8 cellular contexts compared by ENCODE assay signal in genomic region chr1:28259252-28259934, GRCh38. TPM values are rescaled to one million over a fixed set of nuclear protein-coding genes. Genes with fewer than 3 reads are reported as not detected.
DNase-seq lines count a peak whose midpoint lies in the region; ATAC-seq and TF ChIP-seq lines count a peak whose summit lies in the region.

TSS of gene SESN2 (plus strand) at chr1:28259518. CDS start at chr1:28259848, 330 bp downstream.

- H3K27ac ChIP-seq in colonic mucosa (peak within 1 kb of the TSS; percentile 77), layer of hippocampus (ENCODE audit: low read depth, low read length) (peak within 1 kb of the TSS; percentile 81)

- no peaks in the 10 kb centered on the region for H3K27me3 Mint-ChIP-seq in activated CD4-positive, alpha-beta T cell treated with anti-CD3 and anti-CD28 coated beads, Interleukin-2, amount 10 ng/mL, durations not matched to agents 24 days and 14 days

- intact Hi-C loops in activated CD4-positive, alpha-beta T cell treated with anti-CD3 and anti-CD28 coated beads, Interleukin-2, amount 10 ng/mL, durations not matched to agents 24 days and 14 days (cut with micrococcal nuclease), result loop anchor here (1.0 to 2.0 kb wide), 3 partner anchors 11 to 69 kb away; partner anchors contain the start of gene MED18
- intact Hi-C loops in colonic mucosa (cut with DNase I), result no loop called here

- no peak for TF ChIP-seq CTCF in BE2C (IDR thresholded peaks at IDR 0.05; ENCODE audit: low read depth, low read length)
- TF ChIP-seq CTCF in colonic mucosa (IDR thresholded peaks at IDR 0.05), result no peak

- H3K4me1 Mint-ChIP-seq in activated CD4-positive, alpha-beta T cell treated with anti-CD3 and anti-CD28 coated beads, Interleukin-2, amount 10 ng/mL, durations not matched to agents 24 days and 14 days, result peaks cover 34% of the 10 kb centered on the region

- peak; percentile 93 for ATAC-seq in HG03460 (IDR thresholded peaks at IDR 0.05; ENCODE audit: unreplicated experiment)

- H3K27ac Mint-ChIP-seq in activated CD4-positive, alpha-beta T cell treated with anti-CD3 and anti-CD28 coated beads, Interleukin-2, amount 10 ng/mL, durations not matched to agents 24 days and 14 days, result peak within 1 kb of the TSS; percentile 86

- peak within 1 kb of the TSS; percentile 78 for H3K4me3 Mint-ChIP-seq in activated CD4-positive, alpha-beta T cell treated with anti-CD3 and anti-CD28 coated beads, Interleukin-2, amount 10 ng/mL, durations not matched to agents 24 days and 14 days

- no peaks in the 10 kb centered on the region for H3K4me1 ChIP-seq in BE2C
- peaks cover 20% of the 10 kb centered on the region for H3K4me1 ChIP-seq in colonic mucosa

- peaks cover 3% of the 10 kb centered on the region for H3K36me3 Mint-ChIP-seq in activated CD4-positive, alpha-beta T cell treated with anti-CD3 and anti-CD28 coated beads, Interleukin-2, amount 10 ng/mL, durations not matched to agents 24 days and 14 days (ENCODE audit: low read depth)

- H3K27me3 ChIP-seq in BE2C (no peaks in the 10 kb centered on the region), colonic mucosa (no peaks in the 10 kb centered on the region), layer of hippocampus (ENCODE audit: control insufficient read depth, insufficient read depth, low read length) (no peaks in the 10 kb centered on the region)

- H3K9me3 ChIP-seq in BE2C, result no peaks in the 10 kb centered on the region
- no peaks in the 10 kb centered on the region for H3K9me3 ChIP-seq in colonic mucosa

- H3K9me3 Mint-ChIP-seq in activated CD4-positive, alpha-beta T cell treated with anti-CD3 and anti-CD28 coated beads, Interleukin-2, amount 10 ng/mL, durations not matched to agents 24 days and 14 days, result no peaks in the 10 kb centered on the region

- no peaks in the 10 kb centered on the region; the same call in 1 of the 2 replicates for H3K36me3 ChIP-seq in BE2C
- H3K36me3 ChIP-seq in colonic mucosa, result no peaks in the 10 kb centered on the region

- H3K4me3 ChIP-seq in BE2C (ENCODE audit: low read depth, low read length) (peak within 1 kb of the TSS; percentile 81), colonic mucosa (peak within 1 kb of the TSS; percentile 84)

- DNase-seq in BE2C (peak; percentile 97), GM19240 (ENCODE audit: insufficient read length, low spot score) (peak; percentile 96), NCI-H526 (lab: John Stamatoyannopoulos, UW) (peak; percentile 86 to 99), colonic mucosa (peak; percentile 100)
- DNase-seq in activated CD4-positive, alpha-beta T cell treated with anti-CD3 and anti-CD28 coated beads, Interleukin-2, amount 10 ng/mL, durations not matched to agents 24 days and 14 days, result peak; percentile 100
- peak; percentile 98 for DNase-seq in stimulated activated CD4-positive, alpha-beta T cell treated with anti-CD3 and anti-CD28 coated beads, Interleukin-1b, Interleukin-23, amount 100 ng/mL, for 4 hours (ENCODE audit: low read depth in 2 of 2)

- peak within 1 kb of the TSS; percentile 84 to 90 for H3K9ac ChIP-seq in colonic mucosa (ENCODE audit: low read depth in 2 of 2, low read length in 2 of 2)

RNA-seq across cellular contexts. Expression of gene SESN2, which starts in this region (rescaled TPM):
- polyA plus RNA-seq in BE2C (2012; ENCODE audit: insufficient read depth, insufficient read length, low read depth), result 15.3 TPM
- total RNA-seq in activated CD4-positive, alpha-beta T cell treated with anti-CD3 and anti-CD28 coated beads, Interleukin-2, amount 10 ng/mL, durations not matched to agents 24 days and 14 days, result 14.1 and 14.8 TPM in 2 replicates
- 10 to 100 TPM; 34.0 to 34.6 TPM for total RNA-seq in colonic mucosa

Comparison
In these comparisons a context has a peak if more than half of its experiments do, and no peak if none do; other contexts are left out.
1. Peak in every context shown above with its lines: DNase-seq, ATAC-seq, H3K4me3 ChIP-seq and H3K27ac ChIP-seq.